24 cellular contexts compared by ENCODE assay signal in the genomic region with DNA sequence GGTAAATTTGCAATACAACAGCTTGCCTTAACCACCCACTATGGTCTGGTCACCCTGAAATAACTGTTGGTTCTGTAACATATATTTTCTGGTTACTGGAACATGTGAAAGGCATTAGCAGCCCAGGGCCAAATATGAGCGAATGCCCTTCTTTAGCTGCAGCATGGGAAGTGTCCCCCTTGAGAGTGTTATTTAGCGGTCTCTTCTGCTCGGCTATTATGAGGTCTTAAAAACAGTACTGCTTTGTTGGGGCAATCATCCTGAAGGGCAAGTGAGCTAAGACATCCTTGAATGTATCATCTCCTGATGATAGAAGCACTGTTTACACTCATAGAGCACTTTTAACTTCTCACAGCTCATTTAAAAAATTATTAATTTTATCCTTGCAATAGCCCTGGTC.
DNase-seq lines count a peak whose midpoint lies in the region; ATAC-seq, FAIRE-seq and TF ChIP-seq lines count a peak whose summit lies in the region.
"Had no signal": no experiment of that assay in that cellular context is flagged by ENCODE, and none has a peak within 500 bp of the region (broad histone marks: within the 10 kb centered on the region; RNA-seq: fewer than 3 reads in every experiment).

No MANE protein-coding gene starts in this region.

- TF ChIP-seq RAD21 in H1 (IDR thresholded peaks at IDR 0.05 in 1 of 2, conservative IDR thresholded peaks at IDR 0.05 in 1 of 2; ENCODE audit: low read depth in 2 of 2, low read length in 2 of 2) = no peak

- no peak overlapping the region for H3K9ac ChIP-seq in H1 (replicated peaks in 1 of 4; ENCODE audit: extremely low read depth in 1 of 4, low read depth in 3 of 4, low read length in 3 of 4)
- H3K9ac ChIP-seq: BLaER1 had no signal

- no peak overlapping the region for H2BK5ac ChIP-seq in H1 (ENCODE audit: low read depth, low read length)

- peak; percentile 48 for ATAC-seq in sciatic nerve
- ATAC-seq: GM12878 had no signal

- no peak overlapping the region for H3K56ac ChIP-seq in H1 (replicated peaks; ENCODE audit: insufficient read length, low read depth, low read length)

- POLR2A ChIA-PET in H1 (lab: Charles Lee; ENCODE audit: partially characterized antibody) = interaction anchor here (1.0 kb wide), 1 partner anchor 18 kb away, joined by 3 read pairs; no protein-coding TSS in a partner anchor

- H3K4me3 ChIP-seq in H1 (ENCODE audit: extremely low read depth in 1 of 4, insufficient read depth in 2 of 4, low read depth in 3 of 4, low read length in 4 of 4) = no peak overlapping the region
- H3K4me3 ChIP-seq in breast epithelium = no peak overlapping the region
- H3K4me3 ChIP-seq: BLaER1, GM12878 had no signal

- TF ChIP-seq CTCF in H1 (IDR thresholded peaks at IDR 0.05; ENCODE audit: control extremely low read depth in 1 of 3, insufficient read depth in 1 of 3, low read depth in 1 of 3, low read length in 3 of 3) = no peak
- no peak for TF ChIP-seq CTCF in breast epithelium (IDR thresholded peaks at IDR 0.05)

- DNase-seq in H1 (ENCODE audit: low read depth in 1 of 2, low spot score in 2 of 2) (no peak), foreskin melanocyte (peak; percentile 82), sciatic nerve (ENCODE audit: low spot score) (no peak), breast epithelium (ENCODE audit: low spot score in 2 of 2) (no peak), D341Med (ENCODE audit: low spot score) (no peak)
- no peak for DNase-seq in stimulated activated naive CD4-positive, alpha-beta T cell treated with Interleukin-2 at 50 U/mL for 16 hours (lab: John Stamatoyannopoulos, UW)
- DNase-seq: 8988T; ACHN; BE2C; C1 segment of cervical spinal cord; CD4-positive, alpha-beta memory T cell; CD4-positive, CD25-positive, alpha-beta regulatory T cell; CD8-positive, alpha-beta memory T cell; COR-L47; DMS79; DND-41; EL; GDM1 had no signal

- WGBS in H1 (ENCODE audit: extremely low coverage in 1 of 2, insufficient coverage in 1 of 2, insufficient read length in 1 of 2, insufficient replicate concordance in 2 of 2, low coverage in 1 of 2, low lambda C conversion rate in 2 of 2, missing lambda C conversion rate in 1 of 2), 2 experiments = 86% methylated on average over 3 of the region's 3 CpGs; no CpG with 5 or more reads in 1 of the 2 experiments

- peaks cover 0 to 2% (median under 1%) of the 10 kb centered on the region in 4 experiments; a peak in 3 of 7 replicates for H3K4me1 ChIP-seq in H1 (replicated peaks in 1 of 4; ENCODE audit: control insufficient read depth in 3 of 4, insufficient read depth in 4 of 4, low read length in 3 of 4)
- H3K4me1 ChIP-seq in breast epithelium = no peaks in the 10 kb centered on the region
- H3K4me1 ChIP-seq: BE2C, BLaER1 had no signal

- H4K8ac ChIP-seq in H1 (ENCODE audit: extremely low read depth, insufficient read depth, low read length) = no peak overlapping the region

- no peaks in the 10 kb centered on the region for H3K23me2 ChIP-seq in H1 (ENCODE audit: low read depth, low read length)

- no peaks in the 10 kb centered on the region for H3K79me1 ChIP-seq in H1 (ENCODE audit: low read depth, low read length)

- TF ChIP-seq POLR2A in H1 (IDR thresholded peaks at IDR 0.05; ENCODE audit: control extremely low read depth in 1 of 2, low read depth in 2 of 2, low read length in 2 of 2) (no peak), breast epithelium (IDR thresholded peaks at IDR 0.05) (no peak)

- H4K91ac ChIP-seq in H1 (replicated peaks; ENCODE audit: insufficient read length, low read length) = no peak overlapping the region

- H2BK20ac ChIP-seq in H1 (ENCODE audit: low read length) = no peak overlapping the region

- H2AFZ ChIP-seq in H1 (ENCODE audit: low read length) = no peak overlapping the region

- H3K9me3 ChIP-seq in H1 (ENCODE audit: insufficient read depth in 2 of 2, low read depth in 1 of 2, low read length in 1 of 2) (no peaks in the 10 kb centered on the region), breast epithelium (no peaks in the 10 kb centered on the region)
- H3K9me3 ChIP-seq: BE2C, BLaER1 had no signal

- H3K14ac ChIP-seq in H1 (ENCODE audit: insufficient read length) = no peak overlapping the region

- H3K27me3 ChIP-seq in H1 (replicated peaks in 1 of 4; ENCODE audit: control insufficient read depth in 3 of 4, extremely low read depth in 1 of 4, insufficient read depth in 3 of 4, low read length in 3 of 4) (no peaks in the 10 kb centered on the region), breast epithelium (no peaks in the 10 kb centered on the region)
- H3K27me3 ChIP-seq: BE2C, BLaER1 had no signal

- no peaks in the 10 kb centered on the region for H4K20me1 ChIP-seq in H1 (replicated peaks in 1 of 2; ENCODE audit: control insufficient read depth in 1 of 2, insufficient read depth in 2 of 2, low read length in 2 of 2)
- H4K20me1 ChIP-seq: BLaER1 had no signal

- H2BK120ac ChIP-seq in H1 (replicated peaks; ENCODE audit: low read depth, low read length) = no peak overlapping the region

- H3K4me2 ChIP-seq in H1 (ENCODE audit: insufficient read depth in 1 of 2, low read depth in 2 of 2, low read length in 2 of 2) = no peak overlapping the region
- H3K4me2 ChIP-seq: BLaER1 had no signal

- CTCF ChIA-PET in H1 (lab: Charles Lee; ENCODE audit: partially characterized antibody) = interaction anchor here (0.6 to 1.0 kb wide), 3 partner anchors 24 to 213 kb away, joined by 3 read pairs; no protein-coding TSS in a partner anchor

- H4K5ac ChIP-seq in H1 (ENCODE audit: insufficient read length, low read depth, low read length) = no peak overlapping the region

- H3K18ac ChIP-seq in H1 (ENCODE audit: extremely low read depth, low read length) = no peak overlapping the region

- H3K36me3 ChIP-seq in H1 (ENCODE audit: control insufficient read depth in 2 of 4, insufficient read depth in 4 of 4, low read length in 3 of 4) = no peaks in the 10 kb centered on the region
- no peaks in the 10 kb centered on the region for H3K36me3 ChIP-seq in breast epithelium
- H3K36me3 ChIP-seq: BE2C, BLaER1 had no signal

- H3K23ac ChIP-seq in H1 (ENCODE audit: insufficient read length) = no peak overlapping the region

- no peak overlapping the region for H2BK12ac ChIP-seq in H1 (ENCODE audit: low read depth, low read length)

- H2BK15ac ChIP-seq in H1 (ENCODE audit: low read length) = no peak overlapping the region

- no peak overlapping the region for H2AK5ac ChIP-seq in H1 (ENCODE audit: low read depth, low read length)

- intact Hi-C loops in sciatic nerve (cut with DNase I) = no loop called here
- intact Hi-C loops in breast epithelium (cut with DNase I; ENCODE audit: low total_unique reads) = no loop called here

- H3K4ac ChIP-seq in H1 (replicated peaks; ENCODE audit: insufficient read length, low read depth, low read length) = no peak overlapping the region

- peak; percentile 24 for FAIRE-seq in H1 (lab: Jason Lieb, UNC)
- FAIRE-seq: A204.1, D721Med, GM12878, GM12892, GM18507 had no signal

- TF ChIP-seq EP300 in H1 (IDR thresholded peaks at IDR 0.05; ENCODE audit: borderline replicate concordance in 1 of 2, low read depth in 2 of 2, low read length in 2 of 2) = no peak

- H3K79me2 ChIP-seq in H1 (ENCODE audit: control insufficient read depth in 1 of 2, insufficient read depth in 2 of 2, low read length in 2 of 2) = no peaks in the 10 kb centered on the region

- no peak overlapping the region for H3K27ac ChIP-seq in H1 (ENCODE audit: low read depth, low read length)
- no peak overlapping the region for H3K27ac ChIP-seq in breast epithelium
- H3K27ac ChIP-seq: BLaER1 had no signal

TF ChIP-seq in H1, 55 proteins besides CTCF, POLR2A, EP300 and RAD21 (continues in another document):
- TF ChIP-seq ATF3 (IDR thresholded peaks at IDR 0.05; ENCODE audit: insufficient read depth, low read depth, low read length) = no peak
- TF ChIP-seq SIN3A (conservative IDR thresholded peaks at IDR 0.05 in 1 of 2, IDR thresholded peaks at IDR 0.05 in 1 of 2; ENCODE audit: low read depth in 1 of 2, low read length in 2 of 2) = no peak
- TF ChIP-seq, protein P1, sequence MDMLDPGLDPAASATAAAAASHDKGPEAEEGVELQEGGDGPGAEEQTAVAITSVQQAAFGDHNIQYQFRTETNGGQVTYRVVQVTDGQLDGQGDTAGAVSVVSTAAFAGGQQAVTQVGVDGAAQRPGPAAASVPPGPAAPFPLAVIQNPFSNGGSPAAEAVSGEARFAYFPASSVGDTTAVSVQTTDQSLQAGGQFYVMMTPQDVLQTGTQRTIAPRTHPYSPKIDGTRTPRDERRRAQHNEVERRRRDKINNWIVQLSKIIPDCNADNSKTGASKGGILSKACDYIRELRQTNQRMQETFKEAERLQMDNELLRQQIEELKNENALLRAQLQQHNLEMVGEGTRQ (IDR thresholded peaks at IDR 0.05; ENCODE audit: low read length) = no peak
- no peak for TF ChIP-seq POLR2AphosphoS5 (IDR thresholded peaks at IDR 0.05; ENCODE audit: low read depth, low read length)
- TF ChIP-seq GABPA (IDR thresholded peaks at IDR 0.05; ENCODE audit: borderline replicate concordance, insufficient read depth, low read length) = no peak
- no peak for TF ChIP-seq SP1 (IDR thresholded peaks at IDR 0.05; ENCODE audit: low read depth, low read length)
- TF ChIP-seq, protein P2, sequence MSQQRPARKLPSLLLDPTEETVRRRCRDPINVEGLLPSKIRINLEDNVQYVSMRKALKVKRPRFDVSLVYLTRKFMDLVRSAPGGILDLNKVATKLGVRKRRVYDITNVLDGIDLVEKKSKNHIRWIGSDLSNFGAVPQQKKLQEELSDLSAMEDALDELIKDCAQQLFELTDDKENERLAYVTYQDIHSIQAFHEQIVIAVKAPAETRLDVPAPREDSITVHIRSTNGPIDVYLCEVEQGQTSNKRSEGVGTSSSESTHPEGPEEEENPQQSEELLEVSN (IDR thresholded peaks at IDR 0.05) = no peak
- TF ChIP-seq SRF (IDR thresholded peaks at IDR 0.05; ENCODE audit: low read depth, low read length) = no peak
- TF ChIP-seq CTBP2 (IDR thresholded peaks at IDR 0.05; ENCODE audit: borderline replicate concordance, insufficient read depth, insufficient read length, low read length) = no peak
- no peak for TF ChIP-seq TAF1 (IDR thresholded peaks at IDR 0.05; ENCODE audit: low read depth, low read length)
- no peak for TF ChIP-seq FOSL1 (IDR thresholded peaks at IDR 0.05; ENCODE audit: insufficient read depth, low read depth, low read length)
- no peak for TF ChIP-seq BRCA1 (IDR thresholded peaks at IDR 0.05; ENCODE audit: low read depth, low read length)
- no peak for TF ChIP-seq CHD2 (IDR thresholded peaks at IDR 0.05; ENCODE audit: low read length)
